Comparison of ENCODE assay signal across 8 cellular contexts in the genomic region with DNA sequence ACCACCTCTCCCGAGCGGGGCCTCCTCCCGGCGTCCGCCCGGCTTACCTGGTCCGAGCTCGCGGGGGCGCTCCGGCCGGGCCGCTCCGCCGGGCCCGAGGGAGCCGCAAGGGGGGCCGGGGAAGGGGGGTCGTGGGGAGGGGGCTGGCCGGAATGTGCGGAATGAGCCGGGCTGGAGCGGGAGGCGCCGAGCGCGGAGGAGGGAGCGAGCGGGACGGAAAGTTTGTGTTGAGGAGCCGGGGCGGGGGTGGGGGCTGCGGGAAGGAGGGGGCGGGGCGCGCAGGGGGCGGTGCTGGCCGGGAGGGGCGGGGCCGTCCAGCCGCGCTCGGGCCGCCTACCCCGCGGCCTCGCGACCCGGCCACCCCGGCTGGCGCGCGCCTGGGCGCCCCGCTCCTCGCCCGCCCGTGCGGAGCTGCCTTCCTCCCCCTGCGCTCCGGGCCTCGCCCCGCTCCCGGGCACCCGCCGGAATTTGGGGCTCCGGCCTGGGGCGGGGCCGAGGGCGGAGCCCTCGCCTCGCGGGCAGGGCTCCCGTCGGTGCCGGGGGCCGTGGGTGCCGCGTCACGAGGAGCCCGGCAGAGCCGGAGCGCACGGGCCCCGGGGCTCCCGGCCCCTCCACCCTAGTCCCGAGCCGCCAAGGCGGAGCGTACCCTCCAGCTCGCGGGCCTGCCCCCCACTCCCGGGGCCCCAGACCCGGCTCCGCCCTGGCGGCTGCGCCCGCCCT. TPM values are rescaled to one million over a fixed set of nuclear protein-coding genes. Genes with fewer than 3 reads are reported as not detected.
A peak's percentile ranks its signal among the peaks of the same experiment; 100 is the strongest.
DNase-seq lines count a peak whose midpoint lies in the region; ATAC-seq and TF ChIP-seq lines count a peak whose summit lies in the region.

TEAD3 (minus strand) TSS at position 229 of the 720 bp plus-strand sequence.

- TF ChIP-seq CTCF in GM12875 (IDR thresholded peaks at IDR 0.05; ENCODE audit: borderline replicate concordance, insufficient read depth, low read depth, low read length), result 0 out of 2 replicates have a peak, but pooled peaks have one; percentile 15
- TF ChIP-seq CTCF in lower lobe of right lung (IDR thresholded peaks at IDR 0.05), result peak; percentile 21

- H3K4me3 ChIP-seq in GM12875 (ENCODE audit: low read depth, low read length) (peak within 1 kb of the TSS; percentile 28), duodenal mucosa (ENCODE audit: low read depth in 1 of 2, low read length in 2 of 2) (peak within 1 kb of the TSS; percentile 69 to 79), lower lobe of right lung (peak within 1 kb of the TSS; percentile 68)

- intact Hi-C loops in lower lobe of right lung (cut with DNase I), result no loop called here

- H3K9ac ChIP-seq in duodenal mucosa (ENCODE audit: low read depth in 1 of 2, low read length in 2 of 2), result peak within 1 kb of the TSS; percentile 77 to 88

- H3K27ac ChIP-seq in duodenal mucosa (ENCODE audit: low read depth, low read length), result peak within 1 kb of the TSS; percentile 85
- peak within 1 kb of the TSS; percentile 92 for H3K27ac ChIP-seq in lower lobe of right lung

- H3K27me3 ChIP-seq in duodenal mucosa (ENCODE audit: control insufficient read depth in 1 of 2, insufficient read depth in 2 of 2, low read length in 2 of 2), result peaks cover 18 to 22% of the 10 kb centered on the region in 2 donors
- H3K27me3 ChIP-seq in lower lobe of right lung (ENCODE audit: low read depth), result peaks cover 14% of the 10 kb centered on the region

- H3K9me3 ChIP-seq in duodenal mucosa (ENCODE audit: control insufficient read depth in 1 of 2, low read length in 2 of 2) (no peaks in the 10 kb centered on the region), lower lobe of right lung (no peaks in the 10 kb centered on the region)

- peak; percentile 79 to 82 for ATAC-seq in lower lobe of right lung
- no peak for ATAC-seq in GM18511 (IDR thresholded peaks at IDR 0.05; ENCODE audit: unreplicated experiment)
- ATAC-seq in HG03135 (IDR thresholded peaks at IDR 0.05; ENCODE audit: unreplicated experiment), result no peak

- DNase-seq in HuH-7.5 (ENCODE audit: low spot score) (peak; percentile 84), lower lobe of right lung (peak; percentile 74)
- DNase-seq in activated CD4-positive, alpha-beta T cell treated with anti-CD3 and anti-CD28 coated beads for 4 hours, result peak; percentile 52 to 62
- peak; percentile 33 to 77 (median 52) for DNase-seq in stimulated activated naive CD4-positive, alpha-beta T cell (lab: John Stamatoyannopoulos, UW)

- H3K4me1 ChIP-seq in duodenal mucosa (ENCODE audit: control insufficient read depth in 1 of 2, insufficient read depth in 2 of 2, low read length in 2 of 2) (peaks cover 24 to 37% of the 10 kb centered on the region in 2 donors), lower lobe of right lung (peaks cover 51% of the 10 kb centered on the region)

- H3K36me3 ChIP-seq in duodenal mucosa (ENCODE audit: control insufficient read depth in 1 of 2, insufficient read depth in 2 of 2, low read length in 2 of 2) (peaks cover 0 to 3% of the 10 kb centered on the region in 2 donors), lower lobe of right lung (no peaks in the 10 kb centered on the region)

RNA-seq across cellular contexts. Expression of gene TEAD3, which starts in this region (rescaled TPM):
- total RNA-seq in lower lobe of right lung, result 17.0 TPM

Comparison
In these comparisons a context has a peak if more than half of its experiments do, and no peak if none do; other contexts are left out.
1. ATAC-seq: peak in lower lobe of right lung (2 of 2); none in GM18511 (single experiment) and HG03135 (single experiment).
2. Peak in every context shown above with its lines, with median percentiles within 50 percentile points of each other: H3K4me3 ChIP-seq and DNase-seq.